In the genomic region with DNA sequence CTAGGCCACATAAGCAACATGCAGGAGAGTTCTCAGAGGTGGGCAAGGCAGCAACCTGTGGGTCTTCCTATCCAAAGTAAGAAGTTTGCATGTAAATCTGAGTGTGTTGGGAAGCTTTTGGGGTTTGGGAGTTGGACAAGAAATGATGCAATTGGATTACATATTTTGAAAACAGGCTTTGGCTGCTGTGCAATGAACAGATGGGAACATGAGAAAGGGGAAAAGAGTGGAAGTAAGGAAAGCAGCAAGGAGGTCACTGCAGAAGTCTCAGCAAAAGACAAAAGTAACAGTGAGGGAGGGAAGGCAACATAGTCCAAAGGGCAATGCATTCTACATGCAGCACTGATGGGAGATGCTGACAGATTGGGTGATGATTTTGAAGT, we compare ENCODE assay signal across 22 cellular contexts.
"Had no signal": no experiment of that assay in that cellular context is flagged by ENCODE, and none has a peak within 500 bp of the region (broad histone marks: within the 10 kb centered on the region; RNA-seq: fewer than 3 reads in every experiment).

No MANE protein-coding gene starts in this region.

- H3K4me1 Mint-ChIP-seq: activated naive CD4-positive, alpha-beta T cell treated with anti-CD3 and anti-CD28 coated beads, Interleukin-2, amount 10 ng/mL, durations not matched to agents 7 days and 5 days; activated naive CD8-positive, alpha-beta T cell treated with anti-CD3 and anti-CD28 coated beads, Interleukin-2, amount 50 U/mL, for 24 hours; natural killer cell; stimulated activated memory B cell treated with anti-CD40 and anti-IgM and Interleukin-4, amounts not matched to agents 10 μg/mL and 1 μg/mL and 100 μg/mL, for 72 hours had no signal

- H3K4me3 ChIP-seq: esophagus squamous epithelium, lower lobe of right lung, pancreas, right lobe of liver, smooth muscle cell, thyroid gland had no signal

- DNase-seq: activated CD4-positive, alpha-beta T cell treated with anti-CD3 and anti-CD28 coated beads, Interleukin-2, amount 50 U/mL, for 1 hour; activated CD8-positive, alpha-beta memory T cell treated with anti-CD3 and anti-CD28 coated beads, Interleukin-2, amount 50 U/mL, for 4 hours; activated effector memory CD4-positive, alpha-beta T cell treated with Interleukin-2 at 50 U/mL for 16 hours; activated naive CD4-positive, alpha-beta T cell treated with anti-CD3 and anti-CD28 coated beads, Interleukin-2, amount 10 ng/mL, durations not matched to agents 7 days and 5 days; activated naive CD8-positive, alpha-beta T cell treated with anti-CD3 and anti-CD28 coated beads, Interleukin-2, amount 50 U/mL, for 24 hours; activated T-cell treated with anti-CD3 and anti-CD28 coated beads, Interleukin-2, amount 50 U/mL, for 4 hours; aorta; brain microvascular endothelial cell; cerebellar nuclear complex; dermis blood vessel endothelial cell; effector memory CD4-positive, alpha-beta T cell; esophagus squamous epithelium; lower lobe of right lung; natural killer cell; pancreas; right lobe of liver; stimulated activated CD4-positive, alpha-beta T cell treated with anti-CD3 and anti-CD28 coated beads, Interleukin-4, amount 100 ng/mL, for 1 hour; thyroid gland had no signal

- H3K27me3 ChIP-seq: brain microvascular endothelial cell, esophagus squamous epithelium, pancreas, right lobe of liver, thyroid gland had no signal

- H3K4me3 Mint-ChIP-seq: activated naive CD4-positive, alpha-beta T cell treated with anti-CD3 and anti-CD28 coated beads, Interleukin-2, amount 10 ng/mL, durations not matched to agents 7 days and 5 days; activated naive CD8-positive, alpha-beta T cell treated with anti-CD3 and anti-CD28 coated beads, Interleukin-2, amount 50 U/mL, for 24 hours; activated T-cell treated with anti-CD3 and anti-CD28 coated beads, Interleukin-2, amount 50 U/mL, for 4 hours; natural killer cell; stimulated activated memory B cell treated with anti-CD40 and anti-IgM and Interleukin-4, amounts not matched to agents 10 μg/mL and 1 μg/mL and 100 μg/mL, for 72 hours; T-helper 1 cell treated with Interleukin-12 subunit alpha and Interleukin-12 subunit beta and Interleukin-4 antibody, amounts not matched to agents 30 μg/mL and 1 μg/mL, for 36 hours had no signal

- H3K4me1 ChIP-seq: lower lobe of right lung, pancreas had no signal

- H3K9me3 ChIP-seq: esophagus squamous epithelium, lower lobe of right lung, pancreas, right lobe of liver, thyroid gland had no signal

- H3K27me3 Mint-ChIP-seq: activated naive CD4-positive, alpha-beta T cell treated with anti-CD3 and anti-CD28 coated beads, Interleukin-2, amount 10 ng/mL, durations not matched to agents 7 days and 5 days; activated naive CD8-positive, alpha-beta T cell treated with anti-CD3 and anti-CD28 coated beads, Interleukin-2, amount 50 U/mL, for 24 hours; stimulated activated memory B cell treated with anti-CD40 and anti-IgM and Interleukin-4, amounts not matched to agents 10 μg/mL and 1 μg/mL and 100 μg/mL, for 72 hours had no signal

- H3K27ac ChIP-seq: brain microvascular endothelial cell, esophagus squamous epithelium, lower lobe of right lung, pancreas, right lobe of liver, thyroid gland had no signal

- H3K36me3 ChIP-seq: brain microvascular endothelial cell, esophagus squamous epithelium, lower lobe of right lung, pancreas, right lobe of liver, thyroid gland had no signal

- H3K27ac Mint-ChIP-seq: activated naive CD4-positive, alpha-beta T cell treated with anti-CD3 and anti-CD28 coated beads, Interleukin-2, amount 10 ng/mL, durations not matched to agents 7 days and 5 days; activated naive CD8-positive, alpha-beta T cell treated with anti-CD3 and anti-CD28 coated beads, Interleukin-2, amount 50 U/mL, for 24 hours; natural killer cell; stimulated activated memory B cell treated with anti-CD40 and anti-IgM and Interleukin-4, amounts not matched to agents 10 μg/mL and 1 μg/mL and 100 μg/mL, for 72 hours; T-helper 1 cell treated with Interleukin-12 subunit alpha and Interleukin-12 subunit beta and Interleukin-4 antibody, amounts not matched to agents 30 μg/mL and 1 μg/mL, for 36 hours had no signal

- H3K36me3 Mint-ChIP-seq: activated naive CD4-positive, alpha-beta T cell treated with anti-CD3 and anti-CD28 coated beads, Interleukin-2, amount 10 ng/mL, durations not matched to agents 7 days and 5 days; natural killer cell; stimulated activated memory B cell treated with anti-CD40 and anti-IgM and Interleukin-4, amounts not matched to agents 10 μg/mL and 1 μg/mL and 100 μg/mL, for 72 hours had no signal

- H3K9me3 Mint-ChIP-seq: activated naive CD4-positive, alpha-beta T cell treated with anti-CD3 and anti-CD28 coated beads, Interleukin-2, amount 10 ng/mL, durations not matched to agents 7 days and 5 days; activated T-cell treated with anti-CD3 and anti-CD28 coated beads, Interleukin-2, amount 50 U/mL, for 4 hours; natural killer cell; stimulated activated memory B cell treated with anti-CD40 and anti-IgM and Interleukin-4, amounts not matched to agents 10 μg/mL and 1 μg/mL and 100 μg/mL, for 72 hours; T-helper 1 cell treated with Interleukin-12 subunit alpha and Interleukin-12 subunit beta and Interleukin-4 antibody, amounts not matched to agents 30 μg/mL and 1 μg/mL, for 36 hours had no signal

- ATAC-seq: activated CD4-positive, CD25-positive, alpha-beta regulatory T cell treated with anti-CD3 and anti-CD28 coated beads, Interleukin-2, amount 50 U/mL, for 24 hours; activated naive CD8-positive, alpha-beta T cell treated with anti-CD3 and anti-CD28 coated beads, Interleukin-2, amount 50 U/mL, for 24 hours; activated T-cell treated with anti-CD3 and anti-CD28 coated beads, Interleukin-2, amount 50 U/mL, for 4 hours; lower lobe of right lung; natural killer cell; right lobe of liver; stimulated activated memory B cell treated with anti-CD40 and anti-IgM and Interleukin-4, amounts not matched to agents 10 μg/mL and 1 μg/mL and 100 μg/mL, for 72 hours had no signal
